2 cellular contexts compared by ENCODE assay signal in genomic region chr5:88502179-88503064, GRCh38.
TF ChIP-seq lines count a peak whose summit lies in the region.

No MANE protein-coding gene starts in this region.

TF ChIP-seq in H1, 55 proteins besides CTCF, POLR2A, EP300 and RAD21:
- TF ChIP-seq ATF2 (IDR thresholded peaks at IDR 0.05; ENCODE audit: low read length) (no peak), JUND (IDR thresholded peaks at IDR 0.05; ENCODE audit: low read length) (no peak), FOSL1 (IDR thresholded peaks at IDR 0.05; ENCODE audit: insufficient read depth, low read depth, low read length) (no peak), SAP30 (IDR thresholded peaks at IDR 0.05; ENCODE audit: insufficient read depth, insufficient replicate concordance, low read length) (no peak)

TF ChIP-seq in WTC11, 78 proteins besides CTCF, POLR2A, EP300 and RAD21 (continued from another document):
- TF ChIP-seq USF1 (CRISPR knock-in tag; IDR thresholded peaks at IDR 0.05) = no peak
- no peak for TF ChIP-seq STAT6 (CRISPR knock-in tag; conservative IDR thresholded peaks at IDR 0.05; ENCODE audit: low read depth)
- no peak for TF ChIP-seq RELA (CRISPR knock-in tag; IDR thresholded peaks at IDR 0.05; ENCODE audit: borderline replicate concordance)
- TF ChIP-seq CBFB (CRISPR knock-in tag; IDR thresholded peaks at IDR 0.05; ENCODE audit: low read depth) = no peak
- TF ChIP-seq MXD4 (CRISPR knock-in tag; IDR thresholded peaks at IDR 0.05; ENCODE audit: borderline replicate concordance) = no peak
- TF ChIP-seq SMAD3 (CRISPR knock-in tag; IDR thresholded peaks at IDR 0.05; ENCODE audit: borderline replicate concordance) = no peak
- TF ChIP-seq ZNF263 (CRISPR knock-in tag; IDR thresholded peaks at IDR 0.05; ENCODE audit: low read depth) = no peak
- no peak for TF ChIP-seq ESRRA (CRISPR knock-in tag; IDR thresholded peaks at IDR 0.05; ENCODE audit: borderline replicate concordance)
- no peak for TF ChIP-seq TP53 (CRISPR knock-in tag; IDR thresholded peaks at IDR 0.05)
